1 cellular context compared by ENCODE assay signal in genomic region chr15:40234783-40235182, GRCh38.
TF ChIP-seq lines count a peak whose summit lies in the region.

No MANE protein-coding gene starts in this region.

TF ChIP-seq in SK-N-SH treated with all-trans-retinoic acid at 6 μM for 48 hours, 23 proteins besides CTCF, POLR2A, EP300 and RAD21 (continued from another document):
- TF ChIP-seq TSHZ2 (CRISPR knock-in tag; IDR thresholded peaks at IDR 0.05) (no peak), CREB5 (CRISPR knock-in tag; IDR thresholded peaks at IDR 0.05; ENCODE audit: low read depth) (no peak), ESRRG (CRISPR knock-in tag; IDR thresholded peaks at IDR 0.05) (no peak), CSRNP3 (CRISPR knock-in tag; IDR thresholded peaks at IDR 0.05) (no peak)
